Comparison of ENCODE assay signal across 21 cellular contexts in the genomic region with DNA sequence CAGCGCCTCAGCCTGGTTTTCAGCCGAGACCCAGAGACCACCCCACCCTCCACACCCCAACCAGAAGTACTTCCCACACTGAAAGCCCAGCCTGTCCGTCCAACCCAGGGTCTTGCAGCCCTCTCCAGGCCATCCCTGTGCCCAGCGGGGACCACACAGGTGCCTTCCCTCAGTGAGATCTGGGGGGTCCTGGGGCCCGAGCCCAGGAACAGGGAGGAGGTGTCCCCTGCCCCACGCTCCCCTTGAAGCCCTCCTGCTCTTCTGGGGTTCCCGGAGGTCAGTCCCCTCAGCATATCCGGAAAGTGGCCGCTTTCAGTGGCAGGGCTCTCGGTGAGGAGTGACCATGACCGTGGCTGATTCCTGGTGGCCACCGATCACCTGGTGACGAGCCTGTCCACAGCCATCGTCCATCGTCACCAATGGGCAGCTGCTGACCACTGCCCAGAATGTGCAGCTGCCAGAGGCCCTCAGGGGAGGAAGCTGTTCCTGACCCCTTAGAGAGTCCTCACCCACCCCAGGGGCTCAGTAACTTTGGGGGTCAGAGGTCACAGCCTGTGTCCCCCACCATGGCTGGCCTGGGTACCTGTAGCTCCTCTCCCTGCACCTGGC. TPM values are rescaled to one million over a fixed set of nuclear protein-coding genes. Genes with fewer than 3 reads are reported as not detected.
DNase-seq lines count a peak whose midpoint lies in the region; ATAC-seq, FAIRE-seq and TF ChIP-seq lines count a peak whose summit lies in the region.
"Had no signal": no experiment of that assay in that cellular context is flagged by ENCODE, and none has a peak within 500 bp of the region (broad histone marks: within the 10 kb centered on the region; RNA-seq: fewer than 3 reads in every experiment).

No MANE protein-coding gene starts in this region.

- H3K36me3 Mint-ChIP-seq in CD8-positive, alpha-beta T cell = peaks cover 7% of the 10 kb centered on the region

- H3K27ac ChIP-seq in CD8-positive, alpha-beta T cell (ENCODE audit: low read depth, low read length) = no peak overlapping the region
- H3K27ac ChIP-seq in HEK293 (ENCODE audit: extremely low read depth, low read depth, low read length) (no peak overlapping the region), gastroesophageal sphincter (peak overlapping the region in 3 of 4 donors; percentile 32 to 53 (median 36)), osteoblast (ENCODE audit: low read depth, low read length) (no peak overlapping the region)
- H3K27ac ChIP-seq: RWPE1, SJCRH30 had no signal

- no peak for TF ChIP-seq EP300 in gastroesophageal sphincter (IDR thresholded peaks at IDR 0.05)

- CTCF ChIA-PET in CD8-positive, alpha-beta T cell (lab: Charles Lee) = no interaction called here
- CTCF ChIA-PET in HEK293 (lab: Yijun Ruan, JAX) = no interaction called here

- H3K27me3 Mint-ChIP-seq in CD8-positive, alpha-beta T cell (ENCODE audit: low read depth) = no peaks in the 10 kb centered on the region

- no peak overlapping the region for H3K27ac Mint-ChIP-seq in CD8-positive, alpha-beta T cell
- H3K27ac Mint-ChIP-seq: CD14-positive monocyte had no signal

- peaks cover 5% of the 10 kb centered on the region for H3K4me1 ChIP-seq in CD8-positive, alpha-beta T cell (ENCODE audit: insufficient read depth, low read length)
- no peaks in the 10 kb centered on the region for H3K4me1 ChIP-seq in HEK293 (ENCODE audit: control insufficient read depth, insufficient read depth, low read length)
- H3K4me1 ChIP-seq in gastroesophageal sphincter = peaks cover 0 to 59% (median 14%) of the 10 kb centered on the region in 3 donors
- no peaks in the 10 kb centered on the region for H3K4me1 ChIP-seq in osteoblast (ENCODE audit: insufficient read depth, low read length)
- H3K4me1 ChIP-seq: Caco-2, SJCRH30 had no signal

- H3K27me3 ChIP-seq in CD8-positive, alpha-beta T cell (ENCODE audit: insufficient read depth, low read length) = no peaks in the 10 kb centered on the region
- no peaks in the 10 kb centered on the region for H3K27me3 ChIP-seq in gastroesophageal sphincter
- no peaks in the 10 kb centered on the region for H3K27me3 ChIP-seq in osteoblast (ENCODE audit: insufficient read depth, low read length)
- H3K27me3 ChIP-seq: SJCRH30 had no signal

- peaks cover 21% of the 10 kb centered on the region for H3K79me2 ChIP-seq in osteoblast (ENCODE audit: insufficient read depth, low read length)

- no peaks in the 10 kb centered on the region for H3K9me3 ChIP-seq in CD8-positive, alpha-beta T cell (ENCODE audit: low read length)
- H3K9me3 ChIP-seq in HEK293 (ENCODE audit: control insufficient read depth, insufficient read depth, low read depth, low read length) = no peaks in the 10 kb centered on the region
- peaks cover 0 to under 1% (median 0%) of the 10 kb centered on the region in 3 donors for H3K9me3 ChIP-seq in gastroesophageal sphincter
- no peaks in the 10 kb centered on the region for H3K9me3 ChIP-seq in osteoblast (ENCODE audit: low read depth, low read length)
- H3K9me3 ChIP-seq: Caco-2 had no signal

- 10% methylated on average over 2 of the region's 15 CpGs; no CpG with 5 or more reads in 1 of the 2 donors for WGBS in gastroesophageal sphincter (ENCODE audit: low coverage in 1 of 2), 2 donors

- no peaks in the 10 kb centered on the region for H3K36me3 ChIP-seq in CD8-positive, alpha-beta T cell (ENCODE audit: insufficient read depth, low read length)
- H3K36me3 ChIP-seq in HEK293 (ENCODE audit: control insufficient read depth in 2 of 2, insufficient read depth in 1 of 2, low read length in 2 of 2) = peaks cover 0 to 61% of the 10 kb centered on the region in 2 experiments; a peak in 1 of 3 replicates
- H3K36me3 ChIP-seq in gastroesophageal sphincter = peaks cover 0 to 34% of the 10 kb centered on the region in 2 donors
- H3K36me3 ChIP-seq in osteoblast (ENCODE audit: insufficient read depth, low read length) = peaks cover 19% of the 10 kb centered on the region

- no peak for FAIRE-seq in HTR-8/SVneo (lab: Jason Lieb, UNC)

- H3K4me3 ChIP-seq in CD8-positive, alpha-beta T cell (ENCODE audit: low read depth, low read length) = no peak overlapping the region
- H3K4me3 ChIP-seq in HEK293 (ENCODE audit: low read depth, low read length) = no peak overlapping the region
- no peak overlapping the region for H3K4me3 ChIP-seq in gastroesophageal sphincter
- no peak overlapping the region for H3K4me3 ChIP-seq in osteoblast (ENCODE audit: insufficient read depth, low read length)
- H3K4me3 ChIP-seq: SJCRH30 had no signal

- H3K4me2 ChIP-seq in osteoblast (ENCODE audit: insufficient read depth, low read length) = no peak overlapping the region

- POLR2A ChIA-PET in CD8-positive, alpha-beta T cell (lab: Charles Lee) = no interaction called here
- POLR2A ChIA-PET in HEK293 (lab: Yijun Ruan, JAX) = interaction anchor here (0.8 kb wide), 1 partner anchor 77 kb away, joined by 3 read pairs; a partner anchor contains a TSS

- H3K4me3 Mint-ChIP-seq in CD8-positive, alpha-beta T cell = peak overlapping the region; percentile 26
- H3K4me3 Mint-ChIP-seq: CD14-positive monocyte had no signal

- TF ChIP-seq CTCF in CD8-positive, alpha-beta T cell (IDR thresholded peaks at IDR 0.05) = no peak
- TF ChIP-seq CTCF in HEK293 (tag by site-specific recombination; IDR thresholded peaks at IDR 0.05) = no peak
- TF ChIP-seq CTCF in gastroesophageal sphincter (IDR thresholded peaks at IDR 0.05) = no peak
- TF ChIP-seq CTCF in osteoblast (IDR thresholded peaks at IDR 0.05; ENCODE audit: extremely low read depth, low read depth, low read length) = no peak

- peaks cover 2% of the 10 kb centered on the region for H3K9me3 Mint-ChIP-seq in CD8-positive, alpha-beta T cell

- peaks cover 16% of the 10 kb centered on the region for H4K20me1 ChIP-seq in osteoblast (ENCODE audit: insufficient read depth, low read length)

- TF ChIP-seq POLR2A in gastroesophageal sphincter (IDR thresholded peaks at IDR 0.05) = no peak

- no peak for ATAC-seq in CD8-positive, alpha-beta T cell
- no peak for ATAC-seq in gastroesophageal sphincter
- no peak for ATAC-seq in GM21723 (IDR thresholded peaks at IDR 0.05; ENCODE audit: unreplicated experiment)
- no peak for ATAC-seq in HG02938 (IDR thresholded peaks at IDR 0.05; ENCODE audit: unreplicated experiment)
- ATAC-seq: PC-3 had no signal

- H3K4me1 Mint-ChIP-seq in CD8-positive, alpha-beta T cell (ENCODE audit: low read depth) = peaks cover 6% of the 10 kb centered on the region

- DNase-seq in CD8-positive, alpha-beta T cell = no peak
- DNase-seq in osteoblast (ENCODE audit: insufficient read length, low spot score, missing footprints) (peak; percentile 85), HTR-8/SVneo (ENCODE audit: insufficient read length, low spot score) (no peak)
- DNase-seq: AML-193, Caco-2, EL, HCEC 1CT, KG1, NCI-H1048, NCI-H146, NCI-H2081, NCI-H510A, NCI-H82, PC-3, SJCRH30 had no signal

- no peak overlapping the region for H2AFZ ChIP-seq in osteoblast (ENCODE audit: low read length)

- intact Hi-C loops in CD8-positive, alpha-beta T cell (cut with DNase I, micrococcal nuclease) = no loop called here

TF ChIP-seq in HEK293, 187 proteins besides CTCF, POLR2A, EP300 and RAD21 (continues in another document):
- TF ChIP-seq, protein P1, sequence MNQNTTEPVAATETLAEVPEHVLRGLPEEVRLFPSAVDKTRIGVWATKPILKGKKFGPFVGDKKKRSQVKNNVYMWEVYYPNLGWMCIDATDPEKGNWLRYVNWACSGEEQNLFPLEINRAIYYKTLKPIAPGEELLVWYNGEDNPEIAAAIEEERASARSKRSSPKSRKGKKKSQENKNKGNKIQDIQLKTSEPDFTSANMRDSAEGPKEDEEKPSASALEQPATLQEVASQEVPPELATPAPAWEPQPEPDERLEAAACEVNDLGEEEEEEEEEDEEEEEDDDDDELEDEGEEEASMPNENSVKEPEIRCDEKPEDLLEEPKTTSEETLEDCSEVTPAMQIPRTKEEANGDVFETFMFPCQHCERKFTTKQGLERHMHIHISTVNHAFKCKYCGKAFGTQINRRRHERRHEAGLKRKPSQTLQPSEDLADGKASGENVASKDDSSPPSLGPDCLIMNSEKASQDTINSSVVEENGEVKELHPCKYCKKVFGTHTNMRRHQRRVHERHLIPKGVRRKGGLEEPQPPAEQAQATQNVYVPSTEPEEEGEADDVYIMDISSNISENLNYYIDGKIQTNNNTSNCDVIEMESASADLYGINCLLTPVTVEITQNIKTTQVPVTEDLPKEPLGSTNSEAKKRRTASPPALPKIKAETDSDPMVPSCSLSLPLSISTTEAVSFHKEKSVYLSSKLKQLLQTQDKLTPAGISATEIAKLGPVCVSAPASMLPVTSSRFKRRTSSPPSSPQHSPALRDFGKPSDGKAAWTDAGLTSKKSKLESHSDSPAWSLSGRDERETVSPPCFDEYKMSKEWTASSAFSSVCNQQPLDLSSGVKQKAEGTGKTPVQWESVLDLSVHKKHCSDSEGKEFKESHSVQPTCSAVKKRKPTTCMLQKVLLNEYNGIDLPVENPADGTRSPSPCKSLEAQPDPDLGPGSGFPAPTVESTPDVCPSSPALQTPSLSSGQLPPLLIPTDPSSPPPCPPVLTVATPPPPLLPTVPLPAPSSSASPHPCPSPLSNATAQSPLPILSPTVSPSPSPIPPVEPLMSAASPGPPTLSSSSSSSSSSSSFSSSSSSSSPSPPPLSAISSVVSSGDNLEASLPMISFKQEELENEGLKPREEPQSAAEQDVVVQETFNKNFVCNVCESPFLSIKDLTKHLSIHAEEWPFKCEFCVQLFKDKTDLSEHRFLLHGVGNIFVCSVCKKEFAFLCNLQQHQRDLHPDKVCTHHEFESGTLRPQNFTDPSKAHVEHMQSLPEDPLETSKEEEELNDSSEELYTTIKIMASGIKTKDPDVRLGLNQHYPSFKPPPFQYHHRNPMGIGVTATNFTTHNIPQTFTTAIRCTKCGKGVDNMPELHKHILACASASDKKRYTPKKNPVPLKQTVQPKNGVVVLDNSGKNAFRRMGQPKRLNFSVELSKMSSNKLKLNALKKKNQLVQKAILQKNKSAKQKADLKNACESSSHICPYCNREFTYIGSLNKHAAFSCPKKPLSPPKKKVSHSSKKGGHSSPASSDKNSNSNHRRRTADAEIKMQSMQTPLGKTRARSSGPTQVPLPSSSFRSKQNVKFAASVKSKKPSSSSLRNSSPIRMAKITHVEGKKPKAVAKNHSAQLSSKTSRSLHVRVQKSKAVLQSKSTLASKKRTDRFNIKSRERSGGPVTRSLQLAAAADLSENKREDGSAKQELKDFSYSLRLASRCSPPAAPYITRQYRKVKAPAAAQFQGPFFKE (tag by site-specific recombination; IDR thresholded peaks at IDR 0.05; ENCODE audit: borderline replicate concordance) = no peak
- TF ChIP-seq BCL11B (tag by site-specific recombination; IDR thresholded peaks at IDR 0.05; ENCODE audit: low read depth) = 0 out of 2 replicates have a peak, but pooled peaks have one; percentile 55

RNA-seq across cellular contexts. Expression of a gene that starts 3.4 kb away (rescaled TPM):
- 1 to 10 TPM; 1.0 to 1.3 TPM for total RNA-seq in CD8-positive, alpha-beta T cell
- total RNA-seq in gastroesophageal sphincter (10 to 100 TPM; 12.0 to 18.1 (median 14.4) TPM), osteoblast (1.8 and 2.7 TPM in 2 replicates)

RNA-seq across cellular contexts. Expression of a gene that starts 25.1 kb away (rescaled TPM):
- total RNA-seq in CD8-positive, alpha-beta T cell = 10 to 100 TPM; 27.0 to 29.6 TPM
- total RNA-seq in gastroesophageal sphincter (10 to 100 TPM; 14.9 to 32.9 (median 19.1) TPM), osteoblast (18.6 and 19.9 TPM in 2 replicates)

RNA-seq across cellular contexts. Expression of a gene that starts 37.6 kb away (rescaled TPM):
- 10 to 100 TPM; 86.8 to 87.9 TPM for total RNA-seq in CD8-positive, alpha-beta T cell
- 100 to 1,000 TPM in 2 of 4 donors, 10 to 100 TPM in 2; 90.5 to 109 (median 98.9) TPM for total RNA-seq in gastroesophageal sphincter
- total RNA-seq in osteoblast = 67.2 and 73.1 TPM in 2 replicates

Comparison
In these comparisons a context has a peak if more than half of its experiments do, and no peak if none do; other contexts are left out.
1. H3K27ac ChIP-seq: peak in gastroesophageal sphincter (3 of 4); none in CD8-positive, alpha-beta T cell (single experiment), HEK293 (single experiment) and osteoblast (single experiment).